9 cellular contexts compared by ENCODE assay signal in genomic region chr16:2026461-2027023, GRCh38. TPM values are rescaled to one million over a fixed set of nuclear protein-coding genes. Genes with fewer than 3 reads are reported as not detected.
DNase-seq lines count a peak whose midpoint lies in the region; ATAC-seq, FAIRE-seq and TF ChIP-seq lines count a peak whose summit lies in the region.
"Had no signal": no experiment of that assay in that cellular context is flagged by ENCODE, and none has a peak within 500 bp of the region (broad histone marks: within the 10 kb centered on the region; RNA-seq: fewer than 3 reads in every experiment).

Gene NHERF2 (plus strand): TSS chr16:2026902. CDS start chr16:2027006, 104 bp downstream.

- H3K27ac Mint-ChIP-seq in activated naive CD8-positive, alpha-beta T cell treated with anti-CD3 and anti-CD28 coated beads for 36 hours, result no peak within 1 kb of the TSS

- peak within 1 kb of the TSS; percentile 45 for H3K9ac ChIP-seq in HUES6 (ENCODE audit: low read length)

- H3K27ac ChIP-seq in HUES6 (ENCODE audit: low read depth, low read length), result no peak within 1 kb of the TSS
- peak within 1 kb of the TSS; percentile 98 for H3K27ac ChIP-seq in left ventricle myocardium inferior (replicated peaks)
- H3K27ac ChIP-seq: HL-60 had no signal

- H3K36me3 Mint-ChIP-seq in activated naive CD8-positive, alpha-beta T cell treated with anti-CD3 and anti-CD28 coated beads for 36 hours, result peaks cover 2% of the 10 kb centered on the region

- H3K36me3 ChIP-seq in BJ (ENCODE audit: control insufficient read depth, insufficient read depth, low read length) (peaks cover 12% of the 10 kb centered on the region), HUES6 (ENCODE audit: control insufficient read depth, insufficient read depth, low read length) (no peaks in the 10 kb centered on the region), left ventricle myocardium inferior (peaks cover 12% of the 10 kb centered on the region)

- no peak for FAIRE-seq in RCC 7860 (lab: Jason Lieb, UNC)

- H3K4me1 ChIP-seq in HUES6 (ENCODE audit: control insufficient read depth, insufficient read depth, low read length), result peaks cover 17% of the 10 kb centered on the region
- H3K4me1 ChIP-seq in left ventricle myocardium inferior, result peaks cover 74% of the 10 kb centered on the region

- ATAC-seq in GM18861 (IDR thresholded peaks at IDR 0.05; ENCODE audit: unreplicated experiment), result no peak

- no peaks in the 10 kb centered on the region for H3K9me3 Mint-ChIP-seq in activated naive CD8-positive, alpha-beta T cell treated with anti-CD3 and anti-CD28 coated beads for 36 hours

- H3K4me3 ChIP-seq in BJ (ENCODE audit: low read depth, low read length), result peak within 1 kb of the TSS; percentile 62
- H3K4me3 ChIP-seq in HUES6 (ENCODE audit: low read depth, low read length), result peak within 1 kb of the TSS; percentile 52
- H3K4me3 ChIP-seq in left ventricle myocardium inferior, result peak within 1 kb of the TSS; percentile 91

- no peak for TF ChIP-seq CTCF in BJ (IDR thresholded peaks at IDR 0.05; ENCODE audit: insufficient read depth, low read depth, low read length)
- no peak for TF ChIP-seq CTCF in left ventricle myocardium inferior (IDR thresholded peaks at IDR 0.05; ENCODE audit: borderline replicate concordance)

- H3K27me3 ChIP-seq in BJ (ENCODE audit: control insufficient read depth, insufficient read depth, low read length) (no peaks in the 10 kb centered on the region), HUES6 (ENCODE audit: control insufficient read depth, insufficient read depth, low read length) (peaks cover 34% of the 10 kb centered on the region), left ventricle myocardium inferior (ENCODE audit: low read depth) (peaks cover 12% of the 10 kb centered on the region)

- peak within 1 kb of the TSS; percentile 54 for H3K4me3 Mint-ChIP-seq in activated naive CD8-positive, alpha-beta T cell treated with anti-CD3 and anti-CD28 coated beads for 36 hours

- intact Hi-C loops in left ventricle myocardium inferior (cut with micrococcal nuclease), result loop anchor here (10.0 kb wide), 1 partner anchor 118 kb away; the partner anchor contains the start of gene RAB26

- peaks cover 23% of the 10 kb centered on the region for H3K27me3 Mint-ChIP-seq in activated naive CD8-positive, alpha-beta T cell treated with anti-CD3 and anti-CD28 coated beads for 36 hours

- CTCF ChIA-PET in BJ (lab: Yijun Ruan, JAX), result interaction anchor here (1.9 to 2.2 kb wide), 2 partner anchors 9 to 21 kb away, joined by 9 to 10 read pairs; partner anchors contain the start of genes NTHL1 and TSC2

- DNase-seq in BJ (ENCODE audit: low read depth) (no peak), left ventricle myocardium inferior (peak; percentile 55), pulmonary artery endothelial cell (ENCODE audit: low read depth, low spot score) (no peak), RCC 7860 (ENCODE audit: low spot score) (no peak)
- DNase-seq in activated naive CD8-positive, alpha-beta T cell treated with anti-CD3 and anti-CD28 coated beads for 36 hours, result no peak
- no peak for DNase-seq in stimulated activated CD4-positive, alpha-beta T cell treated with anti-CD3 and anti-CD28 coated beads, Interleukin-4, amount 100 ng/mL, for 1 hour

- peaks cover 12% of the 10 kb centered on the region for H3K4me1 Mint-ChIP-seq in activated naive CD8-positive, alpha-beta T cell treated with anti-CD3 and anti-CD28 coated beads for 36 hours

- H3K9me3 ChIP-seq in HUES6 (ENCODE audit: control insufficient read depth, insufficient read depth, low read depth, low read length) (no peaks in the 10 kb centered on the region), left ventricle myocardium inferior (replicated peaks) (no peaks in the 10 kb centered on the region)

- POLR2A ChIA-PET in BJ (lab: Charles Lee), result no interaction called here

RNA-seq across cellular contexts. Expression of gene NHERF2, which starts in this region (rescaled TPM):
- polyA plus RNA-seq in BJ (2011; rRNA removed), result 62.1 and 107 TPM in 2 replicates
- polyA minus RNA-seq in BJ (2011; rRNA and poly(A)+ RNA removed), result 25.1 and 26.2 TPM in 2 replicates
- 1 to 10 TPM; 2.4 to 3.7 TPM for total RNA-seq in activated naive CD8-positive, alpha-beta T cell treated with anti-CD3 and anti-CD28 coated beads for 36 hours
- total RNA-seq in left ventricle myocardium inferior (221 TPM), pulmonary artery endothelial cell (53.2 and 76.2 TPM in 2 replicates)

Comparison
In these comparisons a context has a peak if more than half of its experiments do, and no peak if none do; other contexts are left out.
1. RNA of gene NHERF2 (total RNA-seq): 221 TPM in left ventricle myocardium inferior (single experiment) and 53.2 to 76.2 TPM in pulmonary artery endothelial cell; 2.4 to 3.7 TPM in activated naive CD8-positive, alpha-beta T cell treated with anti-CD3 and anti-CD28 coated beads for 36 hours; every median in the first group is over 10 times any median in the second.
2. Peak in every context shown above with its lines, with median percentiles within 50 percentile points of each other: H3K4me3 ChIP-seq.